In genomic region chr22:38638216-38638615, GRCh38 we compare ENCODE assay signal across 17 cellular contexts.
"Had no signal": no experiment of that assay in that cellular context is flagged by ENCODE, and none has a peak within 500 bp of the region (broad histone marks: within the 10 kb centered on the region; RNA-seq: fewer than 3 reads in every experiment).

No MANE protein-coding gene starts in this region.

- DNase-seq: activated CD4-positive, alpha-beta T cell treated with anti-CD3 and anti-CD28 coated beads for 36 hours; activated CD4-positive, alpha-beta T cell treated with anti-CD3 and anti-CD28 coated beads, Interleukin-2, amount 50 U/mL, for 4 hours; activated CD8-positive, alpha-beta memory T cell treated with anti-CD3 and anti-CD28 coated beads for 24 hours; activated CD8-positive, alpha-beta memory T cell treated with anti-CD3 and anti-CD28 coated beads, Interleukin-2, amount 50 U/mL, for 4 hours; activated T-cell treated with anti-CD3 and anti-CD28 coated beads, Interleukin-2, amount 50 U/mL, for 24 hours; amygdala; body of pancreas; heart left ventricle; left cardiac atrium; stimulated activated CD4-positive, alpha-beta T cell treated with anti-CD3 and anti-CD28 coated beads, Interleukin-4, amount 100 ng/mL, for 24 hours; stimulated activated naive CD4-positive, alpha-beta T cell treated with Interleukin-2 at 50 U/mL for 16 hours; substantia nigra; T-helper 1 cell; thyroid gland had no signal

- H3K4me3 ChIP-seq: body of pancreas, heart left ventricle, thyroid gland had no signal

- ATAC-seq: activated CD4-positive, alpha-beta T cell treated with anti-CD3 and anti-CD28 coated beads for 36 hours; activated T-helper 17 cell treated with anti-CD3 and anti-CD28 coated beads, Interleukin-2, amount 50 U/mL, for 72 hours; body of pancreas; heart left ventricle; left cardiac atrium; WTC11 had no signal

- H3K4me1 ChIP-seq: body of pancreas, heart left ventricle, thyroid gland had no signal

- H3K27ac ChIP-seq: body of pancreas, epithelial cell of prostate, heart left ventricle, thyroid gland had no signal

- H3K27me3 ChIP-seq: body of pancreas, heart left ventricle, thyroid gland had no signal

- H3K9me3 ChIP-seq: body of pancreas, heart left ventricle, thyroid gland had no signal
